Comparison of ENCODE assay signal across 10 cellular contexts in genomic region chr12:452667-453210, GRCh38. TPM values are rescaled to one million over a fixed set of nuclear protein-coding genes. Genes with fewer than 3 reads are reported as not detected.
DNase-seq lines count a peak whose midpoint lies in the region; ATAC-seq and TF ChIP-seq lines count a peak whose summit lies in the region.
"Had no signal": no experiment of that assay in that cellular context is flagged by ENCODE, and none has a peak within 500 bp of the region (broad histone marks: within the 10 kb centered on the region; RNA-seq: fewer than 3 reads in every experiment).

No MANE protein-coding gene starts in this region.

- H3K27me3 ChIP-seq in right atrium auricular region = no peaks in the 10 kb centered on the region
- peaks cover 55% of the 10 kb centered on the region for H3K27me3 ChIP-seq in MG63
- H3K27me3 ChIP-seq: uterus had no signal

- H3K27ac ChIP-seq in right atrium auricular region = no peak overlapping the region
- H3K27ac ChIP-seq: uterus had no signal

- DNase-seq in left ventricle myocardium superior = peak; percentile 47
- DNase-seq in right atrium auricular region (ENCODE audit: low spot score) = no peak
- DNase-seq in activated CD8-positive, alpha-beta memory T cell treated with anti-CD3 and anti-CD28 coated beads for 24 hours = peak; percentile 81
- peak; percentile 67 for DNase-seq in germinal center (ENCODE audit: low spot score)
- no peak for DNase-seq in MG63
- no peak for DNase-seq in lower leg skin (ENCODE audit: low spot score in 2 of 2)
- DNase-seq: NCI-H1694 treated with DMSO at 0.1 percent for 48 hours had no signal

- H3K36me3 ChIP-seq in right atrium auricular region = no peaks in the 10 kb centered on the region
- H3K36me3 ChIP-seq in MG63 = no peaks in the 10 kb centered on the region
- H3K36me3 ChIP-seq: uterus had no signal

- ATAC-seq in left ventricle myocardium superior = no peak
- ATAC-seq in HG03280 (IDR thresholded peaks at IDR 0.05; ENCODE audit: unreplicated experiment) = no peak
- ATAC-seq in GM21528 (IDR thresholded peaks at IDR 0.05; ENCODE audit: low FRiP score, unreplicated experiment) = no peak

- WGBS in lower leg skin, 2 donors = 48 to 52% methylated on average over 13 to 16 of the region's 25 CpGs

- peaks cover 0 to 13% of the 10 kb centered on the region in 2 donors for H3K4me1 ChIP-seq in right atrium auricular region
- H3K4me1 ChIP-seq: uterus had no signal

- intact Hi-C loops in left ventricle myocardium superior (cut with micrococcal nuclease) (no loop called here), lower leg skin (cut with DNase I; ENCODE audit: low total_unique reads) (loop anchor here (5.0 kb wide), 1 partner anchor 95 kb away; no protein-coding TSS in a partner anchor)

- TF ChIP-seq CTCF in right atrium auricular region (IDR thresholded peaks at IDR 0.05) (no peak), lower leg skin (IDR thresholded peaks at IDR 0.05) (no peak)

- no peak overlapping the region for H3K4me3 ChIP-seq in right atrium auricular region
- H3K4me3 ChIP-seq in MG63 = no peak overlapping the region
- no peak overlapping the region for H3K4me3 ChIP-seq in lower leg skin (ENCODE audit: low read depth, poor library complexity, severe bottlenecking)
- H3K4me3 ChIP-seq: uterus had no signal

- H3K9me3 ChIP-seq in right atrium auricular region = no peaks in the 10 kb centered on the region
- H3K9me3 ChIP-seq in MG63 = peaks cover 2% of the 10 kb centered on the region; the same call in 1 of the 2 replicates
- H3K9me3 ChIP-seq: uterus had no signal

- no peak for TF ChIP-seq POLR2A in lower leg skin (IDR thresholded peaks at IDR 0.05)

RNA-seq across cellular contexts. Expression of gene B4GALNT3, which starts 7.0 kb away (rescaled TPM):
- total RNA-seq in left ventricle myocardium superior (49.6 TPM), right atrium auricular region (10 to 100 TPM; 19.3 to 29.0 TPM), lower leg skin (10 to 100 TPM; 35.8 to 65.4 (median 47.6) TPM)
- 0.30 and 0.54 TPM in 2 replicates for total RNA-seq in MG63 (2014; rRNA removed; shearing (Covaris generic); ENCODE audit: low replicate concordance)

RNA-seq across cellular contexts. Expression of gene CCDC77, which starts 51.3 kb away (rescaled TPM):
- total RNA-seq in left ventricle myocardium superior = 2.8 TPM
- total RNA-seq in right atrium auricular region = 1 to 10 TPM; 2.6 to 3.2 TPM
- 19.6 and 29.0 TPM in 2 replicates for total RNA-seq in MG63 (2014; rRNA removed; shearing (Covaris generic); ENCODE audit: low replicate concordance)
- 10 to 100 TPM in 1 of 4 donors, 1 to 10 TPM in 3; 3.4 to 18.3 (median 5.7) TPM for total RNA-seq in lower leg skin

Comparison
In these comparisons a context has a peak if more than half of its experiments do, and no peak if none do; other contexts are left out.
1. DNase-seq: peak in left ventricle myocardium superior (single experiment), activated CD8-positive, alpha-beta memory T cell treated with anti-CD3 and anti-CD28 coated beads for 24 hours (single experiment) and germinal center (single experiment); none in right atrium auricular region (single experiment), MG63 (single experiment) and lower leg skin (0 of 2).
2. RNA of gene B4GALNT3, which starts 7.0 kb away (total RNA-seq): 35.8 to 65.4 TPM in lower leg skin, 49.6 TPM in left ventricle myocardium superior (single experiment) and 19.3 to 29.0 TPM in right atrium auricular region; 0.30 to 0.54 TPM in MG63; every median in the first group is over 10 times any median in the second.